Comparison of ENCODE assay signal across 14 cellular contexts in the genomic region with DNA sequence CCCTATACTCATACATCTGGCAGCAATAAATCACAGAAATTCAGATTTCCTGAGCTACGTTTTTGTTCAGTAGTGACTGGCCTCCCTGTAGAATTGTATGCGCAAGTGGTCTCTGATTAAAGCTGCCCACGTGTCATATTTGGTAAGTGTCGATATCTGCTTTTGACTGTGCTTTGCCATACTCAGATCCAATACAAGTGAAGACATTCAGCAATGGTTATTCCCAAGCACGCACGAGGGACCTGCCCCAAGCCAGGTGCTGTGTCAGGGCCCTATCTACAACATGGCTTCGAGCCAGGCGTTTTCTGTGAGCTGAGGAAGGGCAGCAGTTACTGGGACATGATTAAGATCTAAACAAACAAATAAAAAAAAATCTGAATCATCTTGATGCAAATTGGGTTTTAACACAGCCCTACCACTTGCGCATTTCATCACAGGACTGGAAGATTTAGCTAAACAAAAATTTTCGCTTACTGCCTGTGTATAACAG. TPM values are rescaled to one million over a fixed set of nuclear protein-coding genes. Genes with fewer than 3 reads are reported as not detected.
DNase-seq lines count a peak whose midpoint lies in the region; ATAC-seq and TF ChIP-seq lines count a peak whose summit lies in the region.
"Had no signal": no experiment of that assay in that cellular context is flagged by ENCODE, and none has a peak within 500 bp of the region (broad histone marks: within the 10 kb centered on the region; RNA-seq: fewer than 3 reads in every experiment).

No MANE protein-coding gene starts in this region.

- H3K36me3 ChIP-seq in HAP-1 (replicated peaks) = no peaks in the 10 kb centered on the region
- H3K36me3 ChIP-seq: breast epithelium had no signal

- peaks cover 33% of the 10 kb centered on the region for H3K4me1 ChIP-seq in HAP-1
- H3K4me1 ChIP-seq: breast epithelium had no signal

- ATAC-seq in left lobe of liver (peak; percentile 72), HG02852 (IDR thresholded peaks at IDR 0.05; ENCODE audit: unreplicated experiment) (no peak)
- ATAC-seq: left colon had no signal

- in situ Hi-C loops in HAP-1 (cut with MboI; ENCODE audit: low sequenced_read_pairs) = loop anchor here (5.0 kb wide), 1 partner anchor 56 kb away; no protein-coding TSS in a partner anchor

- no peaks in the 10 kb centered on the region for H3K27me3 ChIP-seq in HAP-1 (ENCODE audit: low read depth)
- H3K27me3 ChIP-seq: breast epithelium had no signal

- H3K4me3 ChIP-seq in HAP-1 = no peak overlapping the region
- H3K4me3 ChIP-seq: breast epithelium had no signal

- no peak for TF ChIP-seq CTCF in VCaP (conservative IDR thresholded peaks at IDR 0.05)

- peak; percentile 10 for DNase-seq in DMS 273 (lab: John Stamatoyannopoulos, UW; ENCODE audit: unreplicated experiment)
- no peak for DNase-seq in DMS 273 treated with DMSO at 0.1 percent for 48 hours (lab: John Stamatoyannopoulos, UW)
- peak; percentile 38 to 77 for DNase-seq in HAP-1 (ENCODE audit: low spot score in 2 of 2)
- DNase-seq in left lobe of liver (ENCODE audit: low spot score) = peak; percentile 71
- no peak for DNase-seq in stimulated activated CD8-positive, alpha-beta memory T cell treated with anti-CD3 and anti-CD28 coated beads, Interleukin-4, amount 100 ng/mL, for 48 hours
- no peak for DNase-seq in retina
- DNase-seq: EL; left colon; nucleus accumbens; stimulated activated CD4-positive, alpha-beta T cell treated with anti-CD3 and anti-CD28 coated beads, Interleukin-4, amount 100 ng/mL, for 4 hours had no signal

- no peaks in the 10 kb centered on the region for H3K9me3 ChIP-seq in HAP-1
- H3K9me3 ChIP-seq: breast epithelium had no signal

- peak overlapping the region; percentile 35 for H3K27ac ChIP-seq in VCaP
- H3K27ac ChIP-seq: 22Rv1 had no signal

RNA-seq across cellular contexts. Expression of a gene that starts 47.2 kb away (rescaled TPM):
- 18.1 TPM for total RNA-seq in left lobe of liver

Comparison
In these comparisons a context has a peak if more than half of its experiments do, and no peak if none do; other contexts are left out.
1. DNase-seq: peak in DMS 273 (single experiment), HAP-1 (2 of 2) and left lobe of liver (single experiment); none in DMS 273 treated with DMSO at 0.1 percent for 48 hours (single experiment), stimulated activated CD8-positive, alpha-beta memory T cell treated with anti-CD3 and anti-CD28 coated beads, Interleukin-4, amount 100 ng/mL, for 48 hours (single experiment) and retina (single experiment).